Comparison of ENCODE assay signal across 8 cellular contexts in the genomic region with DNA sequence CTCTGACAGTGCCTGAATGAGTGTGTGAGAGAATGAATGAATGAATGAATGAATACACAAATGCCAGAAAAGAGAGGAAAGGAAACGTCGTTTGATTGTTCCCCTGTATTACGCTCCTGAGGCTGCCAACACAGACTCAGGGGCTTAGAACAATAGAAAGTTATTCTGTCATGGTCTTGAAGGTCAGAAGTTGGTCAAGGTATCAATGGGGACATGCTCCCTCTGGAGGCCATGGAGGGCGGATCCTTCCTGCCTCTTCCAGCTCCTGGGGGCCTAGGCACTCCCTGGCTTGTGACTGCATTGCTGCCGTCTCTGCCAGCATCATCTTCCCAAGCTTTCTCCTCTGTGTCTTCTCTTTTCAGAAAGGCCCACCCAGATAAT. TPM values are rescaled to one million over a fixed set of nuclear protein-coding genes. Genes with fewer than 3 reads are reported as not detected.
DNase-seq lines count a peak whose midpoint lies in the region; ATAC-seq and TF ChIP-seq lines count a peak whose summit lies in the region.

No MANE protein-coding gene starts in this region.

- H3K4me2 ChIP-seq in neural cell (ENCODE audit: low read length) = no peak overlapping the region

- H3K9ac ChIP-seq in neural cell (ENCODE audit: low read length) = no peak overlapping the region

- no peaks in the 10 kb centered on the region for H3K79me2 ChIP-seq in neural cell (replicated peaks; ENCODE audit: insufficient read depth, low read length)

- H3K27me3 ChIP-seq in neural cell (ENCODE audit: insufficient read depth, low read depth, low read length) = no peaks in the 10 kb centered on the region

- H4K20me1 ChIP-seq in neural cell (ENCODE audit: insufficient read depth) = no peaks in the 10 kb centered on the region

- no peak overlapping the region for H3K27ac ChIP-seq in neural cell (ENCODE audit: low read length)

- peak; percentile 40; the same call in 1 of the 2 replicates for TF ChIP-seq CTCF in LNCAP (IDR thresholded peaks at IDR 0.05)
- peak; percentile 30 for TF ChIP-seq CTCF in neural cell (IDR thresholded peaks at IDR 0.05; ENCODE audit: poor library complexity, severe bottlenecking)
- TF ChIP-seq CTCF in GM10248 (IDR thresholded peaks at IDR 0.05; ENCODE audit: control extremely low read depth, extremely low read depth, low read depth, missing control alignments) = no peak

- no peaks in the 10 kb centered on the region for H3K9me3 ChIP-seq in neural cell (ENCODE audit: low read length)

- no peak for TF ChIP-seq EP300 in neural cell (conservative IDR thresholded peaks at IDR 0.05; ENCODE audit: poor library complexity, severe bottlenecking)

- ATAC-seq in HG02852 (IDR thresholded peaks at IDR 0.05; ENCODE audit: unreplicated experiment) = no peak

- H3F3A ChIP-seq in neural cell (ENCODE audit: insufficient read depth, low read length, poor library complexity, severe bottlenecking) = no peaks in the 10 kb centered on the region

- H3K9me2 ChIP-seq in neural cell (ENCODE audit: insufficient read depth, low read length) = no peaks in the 10 kb centered on the region

- in situ Hi-C loops in T47D (cut with HindIII; ENCODE audit: low pct_unique_long_range_greater_than_20kb, low sequenced_read_pairs) = no loop called here

- H2AFZ ChIP-seq in neural cell (ENCODE audit: low read depth, low read length) = no peak overlapping the region

- POLR2A ChIA-PET in GM10248 (lab: Yijun Ruan, JAX) = no interaction called here

- no peaks in the 10 kb centered on the region for H3K36me3 ChIP-seq in neural cell (ENCODE audit: insufficient read depth, low read length)

- H3K4me3 ChIP-seq in neural cell (ENCODE audit: low read length) = no peak overlapping the region

- CTCF ChIA-PET in GM10248 (lab: Yijun Ruan, JAX) = interaction anchor here (1.4 to 2.3 kb wide), 3 partner anchors 17 to 87 kb away, joined by 4 to 8 read pairs (median 4); no protein-coding TSS in a partner anchor

- DNase-seq in ELR (ENCODE audit: low read depth) (peak; percentile 63), T47D (ENCODE audit: low read depth in 1 of 2, low spot score in 1 of 2) (peak; percentile 55 to 71), NCI-H345 (lab: John Stamatoyannopoulos, UW) (no peak), GM10248 (ENCODE audit: extremely low spot score) (no peak)
- no peak for DNase-seq in stimulated activated naive CD4-positive, alpha-beta T cell (lab: John Stamatoyannopoulos, UW)

- no peak for TF ChIP-seq RAD21 in neural cell (conservative IDR thresholded peaks at IDR 0.05)

TF ChIP-seq in neural cell, 6 proteins besides CTCF, POLR2A, EP300 and RAD21:
- TF ChIP-seq TAF1 (IDR thresholded peaks at IDR 0.05; ENCODE audit: low read depth) (no peak), MXI1 (conservative IDR thresholded peaks at IDR 0.05; ENCODE audit: poor library complexity, severe bottlenecking) (no peak), SMC3 (conservative IDR thresholded peaks at IDR 0.05; ENCODE audit: poor library complexity) (peak; percentile 44)

RNA-seq across cellular contexts. Expression of a gene that starts 1.5 kb away (rescaled TPM):
- polyA plus RNA-seq in neural cell = not detected in 2 replicates
- polyA minus RNA-seq in neural cell = not detected in 2 replicates

Comparison
In these comparisons a context has a peak if more than half of its experiments do, and no peak if none do; other contexts are left out.
1. DNase-seq: peak in ELR (single experiment) and T47D (2 of 2); none in NCI-H345 (single experiment), GM10248 (single experiment) and stimulated activated naive CD4-positive, alpha-beta T cell (0 of 6).